26 cellular contexts compared by ENCODE assay signal in the genomic region with DNA sequence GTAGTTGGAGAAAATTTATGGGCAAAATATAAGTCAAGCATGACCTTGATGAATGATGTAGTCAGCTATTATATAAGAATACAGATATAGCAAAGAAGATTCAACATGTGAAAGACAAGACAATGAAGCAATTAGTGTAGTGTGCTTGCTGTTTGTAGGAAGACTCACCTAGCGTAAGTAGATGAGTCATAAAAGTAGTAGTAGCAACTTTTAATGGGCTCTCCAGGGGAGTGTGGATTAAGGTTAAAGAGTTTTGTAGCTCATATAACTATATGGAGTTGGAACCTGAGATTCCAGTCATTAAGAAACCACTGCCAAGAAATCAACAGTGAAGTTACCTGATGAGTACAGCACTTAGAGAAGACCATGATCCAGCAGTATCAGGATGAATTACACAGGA.
DNase-seq lines count a peak whose midpoint lies in the region; ATAC-seq, FAIRE-seq and TF ChIP-seq lines count a peak whose summit lies in the region.
"Had no signal": no experiment of that assay in that cellular context is flagged by ENCODE, and none has a peak within 500 bp of the region (broad histone marks: within the 10 kb centered on the region; RNA-seq: fewer than 3 reads in every experiment).

No MANE protein-coding gene starts in this region.

- ATAC-seq in GM19467 (IDR thresholded peaks at IDR 0.05; ENCODE audit: unreplicated experiment), result no peak
- ATAC-seq: A549, GM23338 had no signal

- in situ Hi-C loops in mammary epithelial cell (cut with MboI; ENCODE audit: low sequenced_read_pairs in 2 of 2), result no loop called here

- no peaks in the 10 kb centered on the region for H3K9me3 ChIP-seq in mammary epithelial cell (replicated peaks; ENCODE audit: insufficient read depth, low read length)
- H3K9me3 ChIP-seq in adrenal gland (replicated peaks in 1 of 3), result no peaks in the 10 kb centered on the region
- H3K9me3 ChIP-seq: A549, BE2C, HAP-1 had no signal

- H3K27me3 ChIP-seq in mammary epithelial cell (ENCODE audit: insufficient read depth, low read length), result peaks cover 5% of the 10 kb centered on the region
- no peaks in the 10 kb centered on the region for H3K27me3 ChIP-seq in bronchial epithelial cell (ENCODE audit: control insufficient read depth, insufficient read depth, low read length)
- H3K27me3 ChIP-seq in adrenal gland, result no peaks in the 10 kb centered on the region
- H3K27me3 ChIP-seq: BE2C; BLaER1 treated with 17β-estradiol and CSF1 and Interleukin-3, amounts not matched to agents 10 nM and 100 nM had no signal

- intact Hi-C loops in mammary epithelial cell (cut with micrococcal nuclease) (no loop called here), MCF 10A (cut with micrococcal nuclease) (no loop called here), adrenal gland (cut with DNase I) (no loop called here)

- no peaks in the 10 kb centered on the region for H3K4me1 Mint-ChIP-seq in MCF 10A (ENCODE audit: insufficient read depth, unreplicated experiment)
- H3K4me1 Mint-ChIP-seq: CD14-positive monocyte; CD8-positive, alpha-beta memory T cell had no signal

- 100% methylated on average over 1 of the region's 1 CpG for WGBS in mammary epithelial cell (ENCODE audit: low coverage, missing lambda C conversion rate)
- 62 to 89% (median 80%) methylated on average over 1 of the region's 1 CpG for WGBS in adrenal gland, 4 donors

- H3K27me3 Mint-ChIP-seq in MCF 10A (ENCODE audit: insufficient read depth, unreplicated experiment), result no peaks in the 10 kb centered on the region
- H3K27me3 Mint-ChIP-seq: CD4-positive, alpha-beta T cell; CD8-positive, alpha-beta memory T cell had no signal

- H3K4me3 Mint-ChIP-seq in MCF 10A (ENCODE audit: unreplicated experiment), result no peak overlapping the region
- H3K4me3 Mint-ChIP-seq: CD14-positive monocyte; CD4-positive, alpha-beta T cell; CD8-positive, alpha-beta memory T cell; GM23338; HFFc6 had no signal

- H3K4me3 ChIP-seq in mammary epithelial cell (replicated peaks in 1 of 3; ENCODE audit: insufficient read depth in 1 of 3, low read depth in 2 of 3, low read length in 3 of 3), result no peak overlapping the region
- H3K4me3 ChIP-seq in bronchial epithelial cell (ENCODE audit: low read depth, low read length), result no peak overlapping the region
- no peak overlapping the region for H3K4me3 ChIP-seq in adrenal gland
- H3K4me3 ChIP-seq: A549; BLaER1 treated with 17β-estradiol and CSF1 and Interleukin-3, amounts not matched to agents 10 nM and 100 nM; GM23338; HAP-1 had no signal

- H3K4me2 ChIP-seq in mammary epithelial cell (ENCODE audit: insufficient read depth, low read depth, low read length), result no peak overlapping the region
- H3K4me2 ChIP-seq: A549; BLaER1 treated with 17β-estradiol and CSF1 and Interleukin-3, amounts not matched to agents 10 nM and 100 nM; GM23338 had no signal

- TF ChIP-seq CTCF in mammary epithelial cell (conservative IDR thresholded peaks at IDR 0.05 in 1 of 2, IDR thresholded peaks at IDR 0.05 in 1 of 2; ENCODE audit: extremely low read depth in 1 of 2, insufficient read depth in 1 of 2, low read depth in 1 of 2, low read length in 2 of 2), result no peak
- no peak for TF ChIP-seq CTCF in MCF 10A (IDR thresholded peaks at IDR 0.05; ENCODE audit: unreplicated experiment)
- TF ChIP-seq CTCF in bronchial epithelial cell (IDR thresholded peaks at IDR 0.05; ENCODE audit: insufficient read depth, low read length, severe bottlenecking), result no peak
- no peak for TF ChIP-seq CTCF in adrenal gland (IDR thresholded peaks at IDR 0.05)

- H3K36me3 Mint-ChIP-seq in MCF 10A (ENCODE audit: insufficient read depth, unreplicated experiment), result no peaks in the 10 kb centered on the region
- H3K36me3 Mint-ChIP-seq: CD14-positive monocyte; CD8-positive, alpha-beta memory T cell had no signal

- H3K36me3 ChIP-seq in mammary epithelial cell (ENCODE audit: insufficient read depth, low read length) (no peaks in the 10 kb centered on the region), bronchial epithelial cell (ENCODE audit: control insufficient read depth, insufficient read depth, low read length) (no peaks in the 10 kb centered on the region), adrenal gland (replicated peaks in 1 of 2) (no peaks in the 10 kb centered on the region)
- H3K36me3 ChIP-seq: BE2C; BLaER1 treated with 17β-estradiol and CSF1 and Interleukin-3, amounts not matched to agents 10 nM and 100 nM; HAP-1 had no signal

- no peak for FAIRE-seq in bronchial epithelial cell (lab: Jason Lieb, UNC)
- FAIRE-seq: A549, GM12891, GM18507, H54 had no signal

- no peaks in the 10 kb centered on the region for H4K20me1 ChIP-seq in mammary epithelial cell (ENCODE audit: insufficient read depth, low read length)
- H4K20me1 ChIP-seq: BLaER1 treated with 17β-estradiol and CSF1 and Interleukin-3, amounts not matched to agents 10 nM and 100 nM had no signal

- BruUV-seq in mammary epithelial cell (replicated peaks; lab: Mats Ljungman, UMichigan), result no TSS peak
- BruUV-seq in MCF 10A (replicated peaks; lab: Mats Ljungman, UMichigan), result no TSS peak

- H3K4me1 ChIP-seq in mammary epithelial cell (ENCODE audit: insufficient read depth, low read length) (no peaks in the 10 kb centered on the region), adrenal gland (replicated peaks in 1 of 2) (no peaks in the 10 kb centered on the region)
- H3K4me1 ChIP-seq: A549, BE2C had no signal

- dilution Hi-C loops in mammary epithelial cell (cut with HindIII; ENCODE audit: low sequenced_read_pairs), result no loop called here

- no peak overlapping the region for H2AFZ ChIP-seq in mammary epithelial cell (ENCODE audit: low read depth, low read length)
- H2AFZ ChIP-seq: GM23338 had no signal

- DNase-seq in mammary epithelial cell (peak; percentile 0), MCF 10A (ENCODE audit: unreplicated experiment) (no peak), bronchial epithelial cell (ENCODE audit: low read depth) (peak; percentile 7), left kidney (ENCODE audit: low read depth, low spot score) (peak; percentile 2), adrenal gland (no peak), NCI-H1092 (lab: John Stamatoyannopoulos, UW) (no peak)
- DNase-seq: 8988T; ACHN; AML-193; BE2C; CD4-positive, alpha-beta T cell; CD8-positive, alpha-beta memory T cell; DMS 273 treated with DMSO at 0.1 percent for 48 hours; DMS79; EL; GDM1; HFFc6 had no signal

- H3K9ac ChIP-seq in mammary epithelial cell (ENCODE audit: insufficient read depth, low read length), result no peak overlapping the region
- H3K9ac ChIP-seq: BLaER1 treated with 17β-estradiol and CSF1 and Interleukin-3, amounts not matched to agents 10 nM and 100 nM had no signal

- no peaks in the 10 kb centered on the region for H3K79me2 ChIP-seq in mammary epithelial cell (ENCODE audit: insufficient read depth, low read length)

- POLR2A ChIA-PET in MCF 10A (lab: Yijun Ruan, JAX), result no interaction called here

- no peak overlapping the region for H3K27ac Mint-ChIP-seq in MCF 10A (ENCODE audit: low read depth, unreplicated experiment)
- H3K27ac Mint-ChIP-seq: CD14-positive monocyte; CD4-positive, alpha-beta T cell; CD8-positive, alpha-beta memory T cell; GM23338; HFFc6 had no signal

- no peak overlapping the region for H3K27ac ChIP-seq in mammary epithelial cell (ENCODE audit: insufficient read depth, low read depth, low read length)
- no peak overlapping the region for H3K27ac ChIP-seq in adrenal gland
- H3K27ac ChIP-seq: A549; BLaER1 treated with 17β-estradiol and CSF1 and Interleukin-3, amounts not matched to agents 10 nM and 100 nM had no signal

- TF ChIP-seq POLR2A in adrenal gland (IDR thresholded peaks at IDR 0.05), result no peak

- CTCF ChIA-PET in mammary epithelial cell (lab: Charles Lee; ENCODE audit: low non-redundant PET) (no interaction called here), MCF 10A (lab: Yijun Ruan, JAX) (no interaction called here)

- peaks cover 14% of the 10 kb centered on the region for H3K9me3 Mint-ChIP-seq in MCF 10A (ENCODE audit: unreplicated experiment)
- H3K9me3 Mint-ChIP-seq: GM23338 had no signal

Comparison
In these comparisons a context has a peak if more than half of its experiments do, and no peak if none do; other contexts are left out.
1. DNase-seq: peak in mammary epithelial cell (single experiment), bronchial epithelial cell (single experiment) and left kidney (single experiment); none in MCF 10A (single experiment), adrenal gland (0 of 7) and NCI-H1092 (single experiment).